Comparison of ENCODE assay signal across 14 cellular contexts in the genomic region with DNA sequence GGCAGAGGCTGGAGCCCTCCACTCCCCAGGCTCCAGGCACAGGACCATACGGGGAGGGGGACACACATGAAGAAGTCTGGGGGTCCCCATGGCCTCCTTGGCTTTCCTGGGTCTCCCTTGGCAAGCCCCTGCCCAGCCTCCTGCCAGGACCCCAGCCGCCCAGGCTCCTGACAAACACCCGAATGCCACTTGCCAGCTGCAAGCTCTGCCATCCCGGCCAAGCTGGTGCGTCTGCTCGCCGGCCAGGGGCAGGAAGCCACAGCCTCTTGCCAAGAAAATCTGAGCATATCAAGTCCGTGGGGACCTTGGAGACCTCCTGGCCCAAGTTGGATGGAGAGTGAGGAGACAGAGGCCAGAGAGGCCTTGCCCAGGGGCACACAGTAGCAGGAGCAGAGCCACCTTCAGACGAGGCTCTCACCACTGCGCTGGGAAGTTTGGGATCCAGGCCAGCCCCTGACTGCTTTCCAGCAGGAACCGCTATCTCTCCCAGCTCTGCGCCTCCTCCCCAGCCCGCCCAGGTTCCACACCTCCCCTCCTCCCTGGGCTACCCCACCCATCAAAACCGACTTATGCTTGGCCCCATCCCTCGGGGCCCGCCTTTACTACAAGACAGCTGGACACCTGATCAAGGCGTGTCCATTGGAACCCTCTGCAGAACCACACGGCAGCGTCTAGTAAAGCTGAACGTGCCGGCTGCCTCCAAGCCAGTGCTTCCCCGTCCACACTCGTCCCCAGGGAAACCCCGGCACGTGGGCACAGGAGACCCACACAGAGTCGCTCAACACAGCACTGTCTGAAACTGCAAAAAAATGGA.
DNase-seq lines count a peak whose midpoint lies in the region; ATAC-seq and TF ChIP-seq lines count a peak whose summit lies in the region.
"Had no signal": no experiment of that assay in that cellular context is flagged by ENCODE, and none has a peak within 500 bp of the region (broad histone marks: within the 10 kb centered on the region; RNA-seq: fewer than 3 reads in every experiment).

No MANE protein-coding gene starts in this region.

- intact Hi-C loops in PC-3 (cut with micrococcal nuclease): no loop called here
- intact Hi-C loops in left ventricle myocardium superior (cut with micrococcal nuclease): no loop called here
- intact Hi-C loops in spleen (cut with DNase I; ENCODE audit: low total_unique reads): no loop called here

- peak; percentile 54 for ATAC-seq in PC-3
- ATAC-seq in left ventricle myocardium superior: peak; percentile 80
- ATAC-seq in HG02623 (IDR thresholded peaks at IDR 0.05; ENCODE audit: unreplicated experiment): no peak
- no peak for ATAC-seq in HG03175 (IDR thresholded peaks at IDR 0.05; ENCODE audit: unreplicated experiment)
- ATAC-seq: activated T-helper 17 cell treated with anti-CD3 and anti-CD28 coated beads, Interleukin-2, amount 50 U/mL, for 72 hours had no signal

- no peak overlapping the region for H3K4me2 ChIP-seq in PC-3 (ENCODE audit: low read length)

- no peak for TF ChIP-seq POLR2A in spleen (IDR thresholded peaks at IDR 0.05)

- no peak overlapping the region for H3K9ac ChIP-seq in PC-3 (ENCODE audit: low read length)

- DNase-seq in BE2C (peak; percentile 68), G401 (ENCODE audit: low spot score) (peak; percentile 88), PC-3 (no peak), left ventricle myocardium superior (peak; percentile 70), spleen (no peak)
- DNase-seq: activated B cell treated with CpG ODN at 0.5 μM for 24 hours; amniotic stem cell; H7; NCI-H2227 treated with DMSO at 0.1 percent for 48 hours; nephron progenitor cell; stimulated activated CD4-positive, alpha-beta T cell treated with anti-CD3 and anti-CD28 coated beads, Interleukin-1b, Interleukin-23, amount 100 ng/mL, for 48 hours had no signal

- H3K79me2 ChIP-seq in PC-3 (ENCODE audit: low read length): no peaks in the 10 kb centered on the region

- CTCF ChIA-PET in PC-3 (lab: Charles Lee): no interaction called here

- no peaks in the 10 kb centered on the region for H3F3A ChIP-seq in PC-3 (ENCODE audit: low read length, unreplicated experiment)

- H2AFZ ChIP-seq in PC-3 (ENCODE audit: low read length): no peak overlapping the region

- H3K27ac ChIP-seq in PC-3 (ENCODE audit: low read length) (no peak overlapping the region), spleen (no peak overlapping the region)

- TF ChIP-seq CTCF in BE2C (IDR thresholded peaks at IDR 0.05; ENCODE audit: low read depth, low read length) (no peak), PC-3 (conservative IDR thresholded peaks at IDR 0.05; ENCODE audit: low read depth, low read length) (no peak), spleen (IDR thresholded peaks at IDR 0.05 in 8 of 11, conservative IDR thresholded peaks at IDR 0.05 in 3 of 11) (no peak)

- H3K4me3 ChIP-seq in BE2C (ENCODE audit: low read depth, low read length) (peak overlapping the region; percentile 28), PC-3 (ENCODE audit: low read length) (no peak overlapping the region), spleen (no peak overlapping the region)

- in situ Hi-C loops in G401 (cut with HindIII; ENCODE audit: low sequenced_read_pairs): no loop called here

- POLR2A ChIA-PET in PC-3 (lab: Charles Lee; ENCODE audit: unreplicated experiment): no interaction called here

- 60 to 77% (median 69%) methylated on average over 21 to 26 of the region's 26 CpGs for WGBS in spleen, 5 donors

- H3K4me1 ChIP-seq in BE2C: no peaks in the 10 kb centered on the region
- H3K4me1 ChIP-seq in PC-3 (ENCODE audit: insufficient read depth, low read length): no peaks in the 10 kb centered on the region
- no peaks in the 10 kb centered on the region for H3K4me1 ChIP-seq in spleen

- H3K9me2 ChIP-seq in PC-3 (replicated peaks; ENCODE audit: low read length): no peaks in the 10 kb centered on the region

- H3K27me3 ChIP-seq in BE2C (no peaks in the 10 kb centered on the region), PC-3 (ENCODE audit: low read length) (peaks cover 61% of the 10 kb centered on the region), spleen (replicated peaks in 1 of 7) (peaks cover 0 to 76% (median 19%) of the 10 kb centered on the region in 7 donors)

- H3K36me3 ChIP-seq in BE2C: no peaks in the 10 kb centered on the region
- H3K36me3 ChIP-seq in PC-3 (ENCODE audit: low read depth, low read length): no peaks in the 10 kb centered on the region
- H3K36me3 ChIP-seq in spleen: no peaks in the 10 kb centered on the region

- no peaks in the 10 kb centered on the region for H4K20me1 ChIP-seq in PC-3 (ENCODE audit: low read length)

- H3K9me3 ChIP-seq in BE2C: no peaks in the 10 kb centered on the region
- no peaks in the 10 kb centered on the region for H3K9me3 ChIP-seq in PC-3 (ENCODE audit: low read length)
- H3K9me3 ChIP-seq in spleen: no peaks in the 10 kb centered on the region

- BruUV-seq in PC-3 (replicated peaks; lab: Mats Ljungman, UMichigan): no TSS peak

Comparison
In these comparisons a context has a peak if more than half of its experiments do, and no peak if none do; other contexts are left out.
1. DNase-seq: peak in BE2C (single experiment), G401 (single experiment) and left ventricle myocardium superior (single experiment); none in PC-3 (single experiment) and spleen (single experiment).
2. ATAC-seq: peak in PC-3 (single experiment) and left ventricle myocardium superior (single experiment); none in HG02623 (single experiment) and HG03175 (single experiment).